In the genomic region with DNA sequence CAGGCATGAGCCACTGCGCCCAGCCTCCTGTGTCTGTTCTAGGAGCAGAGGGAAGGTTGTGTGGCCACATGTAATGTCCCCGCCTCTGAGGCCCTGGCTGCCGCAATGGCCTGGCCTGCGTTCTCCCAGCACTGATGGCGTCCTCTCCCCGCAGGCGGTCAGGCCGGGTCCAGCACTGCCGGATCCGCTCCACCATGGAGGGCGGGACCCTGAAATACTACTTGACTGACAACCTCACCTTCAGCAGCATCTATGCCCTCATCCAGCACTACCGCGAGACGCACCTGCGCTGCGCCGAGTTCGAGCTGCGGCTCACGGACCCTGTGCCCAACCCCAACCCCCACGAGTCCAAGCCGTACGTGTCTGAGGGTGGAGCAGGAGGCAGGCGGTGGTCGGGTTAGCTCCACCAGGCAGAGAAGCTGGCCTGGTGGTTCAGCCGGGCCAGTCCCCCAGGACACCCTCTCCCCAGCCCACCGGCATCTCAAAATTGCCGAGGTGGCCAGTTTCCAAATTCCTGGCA, we compare ENCODE assay signal across 21 cellular contexts.
"Had no signal": no experiment of that assay in that cellular context is flagged by ENCODE, and none has a peak within 500 bp of the region (broad histone marks: within the 10 kb centered on the region; RNA-seq: fewer than 3 reads in every experiment).

No MANE protein-coding gene starts in this region.

- H3K9me3 Mint-ChIP-seq: memory B cell; stimulated activated effector memory CD8-positive, alpha-beta T cell treated with anti-CD3 and anti-CD28 coated beads, Interleukin-12 subunit alpha, Interleukin-12 subunit beta, amount 100 ng/mL, for 72 hours; type B pancreatic cell had no signal

- H3K27ac Mint-ChIP-seq: progenitor cell of endocrine pancreas; stimulated activated effector memory CD8-positive, alpha-beta T cell treated with anti-CD3 and anti-CD28 coated beads, Interleukin-12 subunit alpha, Interleukin-12 subunit beta, amount 100 ng/mL, for 72 hours; type B pancreatic cell had no signal

- H3K27me3 Mint-ChIP-seq: memory B cell, progenitor cell of endocrine pancreas, type B pancreatic cell had no signal

- H3K4me3 ChIP-seq: esophagus muscularis mucosa, gastrocnemius medialis, pancreas, suprapubic skin, thyroid gland had no signal

- H3K4me1 Mint-ChIP-seq: stimulated activated effector memory CD8-positive, alpha-beta T cell treated with anti-CD3 and anti-CD28 coated beads, Interleukin-12 subunit alpha, Interleukin-12 subunit beta, amount 100 ng/mL, for 72 hours had no signal

- ATAC-seq: gastrocnemius medialis; left lobe of liver; pancreas; right cardiac atrium; stimulated activated effector memory CD8-positive, alpha-beta T cell treated with anti-CD3 and anti-CD28 coated beads, Interleukin-12 subunit alpha, Interleukin-12 subunit beta, amount 100 ng/mL, for 72 hours; stimulated activated naive CD8-positive, alpha-beta T cell treated with anti-CD3 and anti-CD28 coated beads, Interleukin-15, Interleukin-2, amounts not matched to agents 100 U/mL and 50 U/mL, for 24 hours had no signal

- H3K27ac ChIP-seq: esophagus muscularis mucosa, gastrocnemius medialis, pancreas, suprapubic skin, thyroid gland had no signal

- FAIRE-seq: endometrium, pancreas, urothelium cell line had no signal

- H3K4me1 ChIP-seq: esophagus muscularis mucosa, gastrocnemius medialis, pancreas, thyroid gland had no signal

- H3K4me3 Mint-ChIP-seq: memory B cell; stimulated activated effector memory CD8-positive, alpha-beta T cell treated with anti-CD3 and anti-CD28 coated beads, Interleukin-12 subunit alpha, Interleukin-12 subunit beta, amount 100 ng/mL, for 72 hours; type B pancreatic cell had no signal

- H3K27me3 ChIP-seq: esophagus muscularis mucosa, gastrocnemius medialis, pancreas, suprapubic skin, thyroid gland had no signal

- H3K36me3 Mint-ChIP-seq: type B pancreatic cell had no signal

- H3K9me3 ChIP-seq: esophagus muscularis mucosa, gastrocnemius medialis, pancreas, suprapubic skin, thyroid gland had no signal

- H3K36me3 ChIP-seq: gastrocnemius medialis, pancreas, thyroid gland had no signal

- DNase-seq: effector memory CD4-positive, alpha-beta T cell; gastrocnemius medialis; glutamatergic neuron; islet precursor cell; midbrain; nucleus accumbens; pancreas; right cardiac atrium; stimulated activated CD4-positive, alpha-beta T cell treated with anti-CD3 and anti-CD28 coated beads, Interleukin-4, amount 100 ng/mL, for 1 hour; stimulated activated CD8-positive, alpha-beta memory T cell treated with anti-CD3 and anti-CD28 coated beads, Interleukin-4, amount 100 ng/mL, for 48 hours; stimulated activated naive CD8-positive, alpha-beta T cell treated with anti-CD3 and anti-CD28 coated beads, Interleukin-15, Interleukin-2, amounts not matched to agents 100 U/mL and 50 U/mL, for 24 hours; thyroid gland had no signal
